ENCODE assay signal across 20 cellular contexts in the genomic region with DNA sequence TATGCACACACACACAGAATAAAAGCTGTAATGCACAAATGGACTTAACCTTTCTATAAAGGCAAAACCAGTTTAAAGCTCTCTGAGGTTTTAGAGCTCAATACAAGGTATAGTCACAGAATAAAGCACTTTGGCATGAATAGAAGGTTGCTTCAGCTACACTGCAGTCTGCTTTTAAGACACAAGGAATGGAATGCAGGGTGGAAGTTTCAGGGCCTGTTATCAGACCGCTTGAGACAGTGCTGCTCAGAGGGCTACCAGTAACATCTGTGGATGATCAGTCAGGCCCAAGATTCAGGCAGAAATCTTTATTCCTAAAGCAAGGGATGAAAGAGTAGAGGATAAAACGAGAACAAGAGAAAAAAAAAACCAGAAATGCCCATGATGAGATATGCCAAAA. TPM values are rescaled to one million over a fixed set of nuclear protein-coding genes. Genes with fewer than 3 reads are reported as not detected.
DNase-seq lines count a peak whose midpoint lies in the region; ATAC-seq and TF ChIP-seq lines count a peak whose summit lies in the region.
"Had no signal": no experiment of that assay in that cellular context is flagged by ENCODE, and none has a peak within 500 bp of the region (broad histone marks: within the 10 kb centered on the region; RNA-seq: fewer than 3 reads in every experiment).

No MANE protein-coding gene starts in this region.

- no peak overlapping the region for H3K4me3 Mint-ChIP-seq in CD14-positive monocyte
- no peak overlapping the region for H3K4me3 Mint-ChIP-seq in natural killer cell treated with Interleukin-12 subunit alpha and Interleukin-12 subunit beta and Interleukin-15 and Interleukin-18, amount 100 ng/mL, for 72 hours

- H3K79me2 ChIP-seq in GM23248 (ENCODE audit: insufficient read depth): peaks cover 92% of the 10 kb centered on the region

- H3K9me3 ChIP-seq in GM23248 (ENCODE audit: low read depth): no peaks in the 10 kb centered on the region
- H3K9me3 ChIP-seq: HAP-1 had no signal

- peaks cover 57% of the 10 kb centered on the region for H3K4me1 ChIP-seq in GM23248 (ENCODE audit: insufficient read depth)

- H3K27ac Mint-ChIP-seq in CD14-positive monocyte: peak overlapping the region in 6 of 7 donors; percentile 55 to 85 (median 80)
- H3K27ac Mint-ChIP-seq in natural killer cell treated with Interleukin-12 subunit alpha and Interleukin-12 subunit beta and Interleukin-15 and Interleukin-18, amount 100 ng/mL, for 72 hours: peak overlapping the region; percentile 14 to 55

- no peak overlapping the region for H2AFZ ChIP-seq in GM23248

- H3K36me3 Mint-ChIP-seq in CD14-positive monocyte: peaks cover 83 to 93% of the 10 kb centered on the region in 2 donors
- H3K36me3 Mint-ChIP-seq in natural killer cell treated with Interleukin-12 subunit alpha and Interleukin-12 subunit beta and Interleukin-15 and Interleukin-18, amount 100 ng/mL, for 72 hours: peaks cover 51% of the 10 kb centered on the region

- peaks cover 57% of the 10 kb centered on the region for H3K4me1 Mint-ChIP-seq in CD14-positive monocyte
- H3K4me1 Mint-ChIP-seq in natural killer cell treated with Interleukin-12 subunit alpha and Interleukin-12 subunit beta and Interleukin-15 and Interleukin-18, amount 100 ng/mL, for 72 hours (ENCODE audit: low read depth in 2 of 2): peaks cover 47 to 59% of the 10 kb centered on the region in 2 donors

- no peaks in the 10 kb centered on the region for H3K9me2 ChIP-seq in GM23248 (ENCODE audit: insufficient read depth)

- whole genome bisulfite sequencing in GM23248 (ENCODE audit: low coverage in 1 of 2, low lambda C conversion rate in 2 of 2, missing lambda C conversion rate in 2 of 2), 2 experiments: 13 to 14% methylated on average over 2 of the region's 2 CpGs

- peaks cover 92% of the 10 kb centered on the region for H3K36me3 ChIP-seq in GM23248 (ENCODE audit: low read depth)
- peaks cover 63% of the 10 kb centered on the region for H3K36me3 ChIP-seq in brain microvascular endothelial cell (replicated peaks)
- H3K36me3 ChIP-seq: HAP-1 had no signal

- H3F3A ChIP-seq in GM23248 (ENCODE audit: insufficient read depth): peaks cover 95% of the 10 kb centered on the region

- DNase-seq in CD14-positive monocyte (ENCODE audit: low spot score): no peak
- peak; percentile 69 for DNase-seq in GM23248
- peak; percentile 38 for DNase-seq in brain microvascular endothelial cell
- DNase-seq in natural killer cell treated with Interleukin-12 subunit alpha and Interleukin-12 subunit beta and Interleukin-15 and Interleukin-18, amount 100 ng/mL, for 72 hours (ENCODE audit: low spot score): no peak
- DNase-seq in 8988T: no peak
- DNase-seq: activated CD8-positive, alpha-beta memory T cell treated with anti-CD3 and anti-CD28 coated beads, Interleukin-2, amount 50 U/mL, for 4 hours; aorta; COR-L47; effector CD8-positive, alpha-beta T cell; islet precursor cell; Karpas-422; NCI-H187; NCI-H774; right cardiac atrium; stimulated activated CD4-positive, alpha-beta T cell treated with anti-CD3 and anti-CD28 coated beads, Interleukin-4, amount 100 ng/mL, for 4 hours; stimulated activated naive CD4-positive, alpha-beta T cell treated with Interleukin-2 at 50 U/mL for 16 hours had no signal

- in situ Hi-C loops in GM23248 (cut with MboI): no loop called here
- in situ Hi-C loops in brain microvascular endothelial cell (cut with HindIII; ENCODE audit: low pct_ligation_motif_present, low sequenced_read_pairs): no loop called here

- H3K27me3 ChIP-seq in GM23248 (replicated peaks; ENCODE audit: insufficient read depth) (no peaks in the 10 kb centered on the region), brain microvascular endothelial cell (replicated peaks) (no peaks in the 10 kb centered on the region)

- intact Hi-C loops in CD14-positive monocyte (cut with micrococcal nuclease): no loop called here

- H3K4me3 ChIP-seq in GM23248 (no peak overlapping the region), brain microvascular endothelial cell (ENCODE audit: low read depth, low read length) (no peak overlapping the region)
- H3K4me3 ChIP-seq: HAP-1 had no signal

- H3K4me2 ChIP-seq in GM23248 (ENCODE audit: unreplicated experiment): no peak overlapping the region

- H3K27me3 Mint-ChIP-seq in CD14-positive monocyte (ENCODE audit: low read depth in 3 of 3): no peaks in the 10 kb centered on the region
- H3K27me3 Mint-ChIP-seq in natural killer cell treated with Interleukin-12 subunit alpha and Interleukin-12 subunit beta and Interleukin-15 and Interleukin-18, amount 100 ng/mL, for 72 hours: no peaks in the 10 kb centered on the region

- peaks cover 0 to 4% (median 0%) of the 10 kb centered on the region in 7 donors for H3K9me3 Mint-ChIP-seq in CD14-positive monocyte
- H3K9me3 Mint-ChIP-seq in natural killer cell treated with Interleukin-12 subunit alpha and Interleukin-12 subunit beta and Interleukin-15 and Interleukin-18, amount 100 ng/mL, for 72 hours: no peaks in the 10 kb centered on the region

- ATAC-seq in natural killer cell treated with Interleukin-12 subunit alpha and Interleukin-12 subunit beta and Interleukin-15 and Interleukin-18, amount 100 ng/mL, for 72 hours: no peak
- ATAC-seq in GM19452 (IDR thresholded peaks at IDR 0.05; ENCODE audit: unreplicated experiment) (no peak), HG03097 (IDR thresholded peaks at IDR 0.05; ENCODE audit: low FRiP score, unreplicated experiment) (no peak)
- ATAC-seq: right cardiac atrium, Right ventricle myocardium inferior had no signal

- H3K27ac ChIP-seq in GM23248: peak overlapping the region; percentile 63
- H3K27ac ChIP-seq in brain microvascular endothelial cell: no peak overlapping the region

- TF ChIP-seq CTCF in CD14-positive monocyte (IDR thresholded peaks at IDR 0.05) (no peak), brain microvascular endothelial cell (IDR thresholded peaks at IDR 0.05; ENCODE audit: low read depth, low read length, missing control alignments) (no peak)

- peak overlapping the region; percentile 43 for H3K9ac ChIP-seq in GM23248

- H4K20me1 ChIP-seq in GM23248 (ENCODE audit: insufficient read depth): no peaks in the 10 kb centered on the region

RNA-seq across cellular contexts. Expression of a gene that starts 46.7 kb away (rescaled TPM):
- polyA plus RNA-seq in CD14-positive monocyte: 100 to 1,000 TPM; 415 to 531 TPM
- 405 and 506 TPM in 2 replicates for total RNA-seq in GM23248 (2014; rRNA removed; shearing (Covaris generic))
- 519 and 523 TPM in 2 replicates for polyA plus RNA-seq in GM23248 (2016; fragmentation: Nextera tagmentation; extraction: Ambion mirVana)
- 100 to 1,000 TPM; 698 to 736 TPM for total RNA-seq in natural killer cell treated with Interleukin-12 subunit alpha and Interleukin-12 subunit beta and Interleukin-15 and Interleukin-18, amount 100 ng/mL, for 72 hours

Comparison
In these comparisons a context has a peak if more than half of its experiments do, and no peak if none do; other contexts are left out.
1. DNase-seq: peak in GM23248 (single experiment) and brain microvascular endothelial cell (single experiment); none in CD14-positive monocyte (single experiment), natural killer cell treated with Interleukin-12 subunit alpha and Interleukin-12 subunit beta and Interleukin-15 and Interleukin-18, amount 100 ng/mL, for 72 hours (single experiment) and 8988T (single experiment).